8 cellular contexts compared by ENCODE assay signal in genomic region chr19:18292810-18293641, GRCh38. TPM values are rescaled to one million over a fixed set of nuclear protein-coding genes. Genes with fewer than 3 reads are reported as not detected.
DNase-seq lines count a peak whose midpoint lies in the region; ATAC-seq, FAIRE-seq and TF ChIP-seq lines count a peak whose summit lies in the region.

No MANE protein-coding gene starts in this region.

- no peak overlapping the region for H3K9ac ChIP-seq in keratinocyte (ENCODE audit: control insufficient read depth, extremely low read depth, insufficient read depth, low read length)

- POLR2A ChIA-PET in CD4-positive, alpha-beta memory T cell (lab: Charles Lee; ENCODE audit: partially characterized antibody), result interaction anchor here (0.9 to 27.2 kb wide), 5 partner anchors 8 to 126 kb away, joined by 3 to 1691 read pairs (median 516); partner anchors contain the start of genes JUND, LSM4 and SSBP4

- H3K36me3 Mint-ChIP-seq in CD4-positive, alpha-beta memory T cell, result peaks cover 0 to 3% of the 10 kb centered on the region in 2 donors

- DNase-seq in CD4-positive, alpha-beta memory T cell, result no peak
- DNase-seq in HK-2 (ENCODE audit: unreplicated experiment) (peak; percentile 93), SK-MEL-5 (ENCODE audit: low read depth, low spot score) (peak; percentile 53), cerebellar cortex (ENCODE audit: low spot score) (peak; percentile 86), keratinocyte (ENCODE audit: low read depth, low spot score) (no peak)
- no peak for DNase-seq in central memory CD4-positive, alpha-beta T cell

- peak overlapping the region; percentile 74 for H3K4me2 ChIP-seq in keratinocyte (ENCODE audit: control insufficient read depth, extremely low read depth, insufficient read depth, low read depth, low read length)

- H3K27ac Mint-ChIP-seq in CD4-positive, alpha-beta memory T cell, result peak overlapping the region; percentile 79 to 100 (median 100)

- ATAC-seq in HG03439 (IDR thresholded peaks at IDR 0.05; ENCODE audit: unreplicated experiment), result no peak

- H3K9me3 Mint-ChIP-seq in CD4-positive, alpha-beta memory T cell, result peaks cover 0 to 2% (median 0%) of the 10 kb centered on the region in 8 donors

- no peaks in the 10 kb centered on the region for H3K36me3 ChIP-seq in CD4-positive, alpha-beta memory T cell (ENCODE audit: insufficient read depth, low read length)
- H3K36me3 ChIP-seq in keratinocyte (ENCODE audit: control insufficient read depth in 2 of 2, extremely low read depth in 1 of 2, insufficient read depth in 2 of 2, low read length in 2 of 2), result no peaks in the 10 kb centered on the region

- TF ChIP-seq CTCF in keratinocyte (optimal IDR thresholded peaks at IDR 0.05 in 1 of 3, IDR thresholded peaks at IDR 0.05 in 1 of 3, conservative IDR thresholded peaks at IDR 0.05 in 1 of 3; ENCODE audit: extremely low read depth in 1 of 3, insufficient read depth in 2 of 3, low read length in 3 of 3), result no peak

- FAIRE-seq in keratinocyte (lab: Jason Lieb, UNC), result no peak

- H3K27me3 Mint-ChIP-seq in CD4-positive, alpha-beta memory T cell, result no peaks in the 10 kb centered on the region

- H3K79me2 ChIP-seq in keratinocyte (ENCODE audit: control insufficient read depth, insufficient read depth, low read length), result no peaks in the 10 kb centered on the region

- dilution Hi-C loops in keratinocyte (cut with MboI; ENCODE audit: extremely low pct_ligation_motif_present, low sequenced_read_pairs), result no loop called here

- peaks cover 35 to 78% (median 48%) of the 10 kb centered on the region in 4 donors for H3K4me1 Mint-ChIP-seq in CD4-positive, alpha-beta memory T cell

- peaks cover 64% of the 10 kb centered on the region for H3K4me1 ChIP-seq in CD4-positive, alpha-beta memory T cell (ENCODE audit: insufficient read depth, low read length)
- H3K4me1 ChIP-seq in keratinocyte (ENCODE audit: control insufficient read depth, extremely low read depth, insufficient read depth, low read length), result peaks cover 16% of the 10 kb centered on the region

- no peaks in the 10 kb centered on the region for H4K20me1 ChIP-seq in keratinocyte (ENCODE audit: control insufficient read depth, extremely low read depth, insufficient read depth, low read length)

- H3K9me1 ChIP-seq in keratinocyte (ENCODE audit: control insufficient read depth, extremely low read depth, insufficient read depth, low read length), result no peaks in the 10 kb centered on the region

- H3K27me3 ChIP-seq in CD4-positive, alpha-beta memory T cell (ENCODE audit: insufficient read depth, low read length), result no peaks in the 10 kb centered on the region
- H3K27me3 ChIP-seq in keratinocyte (ENCODE audit: control insufficient read depth, extremely low read depth, insufficient read depth, low read length), result no peaks in the 10 kb centered on the region

- peak overlapping the region; percentile 66 to 81 for H3K4me3 ChIP-seq in CD4-positive, alpha-beta memory T cell (ENCODE audit: low read length in 2 of 2)
- peak overlapping the region; percentile 38 to 60 (median 51) for H3K4me3 ChIP-seq in keratinocyte (ENCODE audit: control insufficient read depth in 2 of 3, extremely low read depth in 1 of 3, insufficient read depth in 2 of 3, low read depth in 1 of 3, low read length in 3 of 3)
- peak overlapping the region; percentile 41 to 63 (median 49) for H3K4me3 ChIP-seq in skin epidermis

- CTCF ChIA-PET in CD4-positive, alpha-beta memory T cell (lab: Charles Lee; ENCODE audit: partially characterized antibody), result interaction anchor here (0.6 to 3.4 kb wide), 6 partner anchors 9 to 46 kb away, joined by 3 to 53 read pairs (median 6); partner anchors contain the start of genes JUND and LSM4

- no peaks in the 10 kb centered on the region for H3K9me3 ChIP-seq in CD4-positive, alpha-beta memory T cell (ENCODE audit: control insufficient read depth in 1 of 2, low read length in 2 of 2)
- no peaks in the 10 kb centered on the region for H3K9me3 ChIP-seq in keratinocyte (ENCODE audit: control insufficient read depth, low read depth, low read length)

- intact Hi-C loops in CD4-positive, alpha-beta memory T cell (cut with micrococcal nuclease), result no loop called here

- peak overlapping the region; percentile 98 for H3K27ac ChIP-seq in CD4-positive, alpha-beta memory T cell (ENCODE audit: low read depth, low read length)
- H3K27ac ChIP-seq in keratinocyte (ENCODE audit: control insufficient read depth, insufficient read depth, low read length) (no peak overlapping the region), skin epidermis (peak overlapping the region; percentile 73 to 100 (median 96))

- in situ Hi-C loops in SK-MEL-5 (cut with HindIII; ENCODE audit: low pct_unique_long_range_greater_than_20kb, low sequenced_read_pairs), result no loop called here

- no peak overlapping the region for H2AFZ ChIP-seq in keratinocyte (ENCODE audit: control insufficient read depth, low read length)

- peak overlapping the region; percentile 79 to 95 (median 92) for H3K4me3 Mint-ChIP-seq in CD4-positive, alpha-beta memory T cell

RNA-seq across cellular contexts. Expression of gene JUND, which starts 11.6 kb away (rescaled TPM):
- total RNA-seq in CD4-positive, alpha-beta memory T cell, result 100 to 1,000 TPM; 163 TPM
- polyA plus RNA-seq in CD4-positive, alpha-beta memory T cell, result 100 to 1,000 TPM in 1 of 2 donors, 10 to 100 TPM in 1; 16.5 to 133 TPM
- 21.7 and 29.2 TPM in 2 replicates for total RNA-seq in SK-MEL-5 (2014; rRNA removed; shearing (Covaris generic))
- polyA plus RNA-seq in SK-MEL-5 (2015; cell fraction: cytosol; rRNA removed), result 87.2 and 101 TPM in 2 replicates
- 15.6 and 20.1 TPM in 2 replicates for polyA plus RNA-seq in SK-MEL-5 (2015; cell fraction: nucleus; rRNA removed)
- polyA plus RNA-seq in keratinocyte, result 17.2 to 36.7 TPM (median 20.7 TPM) in 3 replicates
- 36.2 TPM for polyA plus RNA-seq in keratinocyte (2011; ENCODE audit: low read depth)
- polyA plus RNA-seq in keratinocyte (2011; cell fraction: cytosol; rRNA removed), result 13.4 and 56.6 TPM in 2 replicates
- 31.1 and 77.4 TPM in 2 replicates for polyA plus RNA-seq in keratinocyte (2011; cell fraction: nucleus; rRNA removed)
- 25.3 and 35.2 TPM in 2 replicates for polyA plus RNA-seq in keratinocyte (2012; ENCODE audit: low replicate concordance)
- polyA minus RNA-seq in keratinocyte, result 8.8 to 21.5 TPM (median 11.9 TPM) in 3 replicates
- 116 TPM for polyA minus RNA-seq in keratinocyte (2011; cell fraction: cytosol; rRNA and poly(A)+ RNA removed)
- 81.8 and 91.2 TPM in 2 replicates for polyA minus RNA-seq in keratinocyte (2011; cell fraction: nucleus; rRNA and poly(A)+ RNA removed)

RNA-seq across cellular contexts. Expression of gene IQCN, which starts 18.8 kb away (rescaled TPM):
- 1 to 10 TPM; 5.5 to 5.8 TPM for total RNA-seq in CD4-positive, alpha-beta memory T cell
- polyA plus RNA-seq in CD4-positive, alpha-beta memory T cell, result 1 to 10 TPM in 1 of 2 donors, under 1 TPM in 1; 0.13 to 1.8 TPM
- total RNA-seq in SK-MEL-5 (2014; rRNA removed; shearing (Covaris generic)), result 0.08 TPM in 1 of 2 replicates, not detected in the other
- 0.07 TPM in 1 of 2 replicates, not detected in the other for polyA plus RNA-seq in SK-MEL-5 (2015; cell fraction: cytosol; rRNA removed)
- polyA plus RNA-seq in SK-MEL-5 (2015; cell fraction: nucleus; rRNA removed), result 0.53 and 0.83 TPM in 2 replicates
- polyA plus RNA-seq in keratinocyte, result 0.02 to 0.06 TPM in 2 of 3 replicates, not detected in the other
- polyA plus RNA-seq in keratinocyte (2011; ENCODE audit: low read depth), result not detected
- not detected in 2 replicates for polyA plus RNA-seq in keratinocyte (2011; cell fraction: cytosol; rRNA removed)
- 0.69 and 3.8 TPM in 2 replicates for polyA plus RNA-seq in keratinocyte (2011; cell fraction: nucleus; rRNA removed)
- 0.02 and 0.34 TPM in 2 replicates for polyA plus RNA-seq in keratinocyte (2012; ENCODE audit: low replicate concordance)
- polyA minus RNA-seq in keratinocyte, result 0.26 to 0.46 TPM in 2 of 3 replicates, not detected in the other
- polyA minus RNA-seq in keratinocyte (2011; cell fraction: cytosol; rRNA and poly(A)+ RNA removed), result not detected
- 0.84 and 2.8 TPM in 2 replicates for polyA minus RNA-seq in keratinocyte (2011; cell fraction: nucleus; rRNA and poly(A)+ RNA removed)

RNA-seq across cellular contexts. Expression of gene LSM4, which starts 29.9 kb away (rescaled TPM):
- 10 to 100 TPM; 64.2 to 65.0 TPM for total RNA-seq in CD4-positive, alpha-beta memory T cell
- 100 to 1,000 TPM; 121 to 164 TPM for polyA plus RNA-seq in CD4-positive, alpha-beta memory T cell
- 221 and 250 TPM in 2 replicates for total RNA-seq in SK-MEL-5 (2014; rRNA removed; shearing (Covaris generic))
- 308 and 318 TPM in 2 replicates for polyA plus RNA-seq in SK-MEL-5 (2015; cell fraction: cytosol; rRNA removed)
- 83.4 and 96.2 TPM in 2 replicates for polyA plus RNA-seq in SK-MEL-5 (2015; cell fraction: nucleus; rRNA removed)
- 150 to 170 TPM (median 162 TPM) in 3 replicates for polyA plus RNA-seq in keratinocyte
- polyA plus RNA-seq in keratinocyte (2011; ENCODE audit: low read depth), result 50.4 TPM
- 74.7 and 141 TPM in 2 replicates for polyA plus RNA-seq in keratinocyte (2011; cell fraction: cytosol; rRNA removed)
- 41.7 and 45.2 TPM in 2 replicates for polyA plus RNA-seq in keratinocyte (2011; cell fraction: nucleus; rRNA removed)
- 86.5 and 186 TPM in 2 replicates for polyA plus RNA-seq in keratinocyte (2012; ENCODE audit: low replicate concordance)
- polyA minus RNA-seq in keratinocyte, result 30.7 to 49.0 TPM (median 33.8 TPM) in 3 replicates
- 109 TPM for polyA minus RNA-seq in keratinocyte (2011; cell fraction: cytosol; rRNA and poly(A)+ RNA removed)
- polyA minus RNA-seq in keratinocyte (2011; cell fraction: nucleus; rRNA and poly(A)+ RNA removed), result 16.4 and 21.7 TPM in 2 replicates

RNA-seq across cellular contexts. Expression of gene PGPEP1, which starts 47.4 kb away (rescaled TPM):
- 10 to 100 TPM; 46.2 to 49.2 TPM for total RNA-seq in CD4-positive, alpha-beta memory T cell
- polyA plus RNA-seq in CD4-positive, alpha-beta memory T cell, result 1 to 10 TPM; 6.8 to 8.0 TPM
- 8.1 and 10.5 TPM in 2 replicates for total RNA-seq in SK-MEL-5 (2014; rRNA removed; shearing (Covaris generic))
- 8.1 and 16.6 TPM in 2 replicates for polyA plus RNA-seq in SK-MEL-5 (2015; cell fraction: cytosol; rRNA removed)
- polyA plus RNA-seq in SK-MEL-5 (2015; cell fraction: nucleus; rRNA removed), result 18.1 and 24.7 TPM in 2 replicates
- polyA plus RNA-seq in keratinocyte, result 4.8 to 5.8 TPM (median 5.6 TPM) in 3 replicates
- polyA plus RNA-seq in keratinocyte (2011; ENCODE audit: low read depth), result 1.3 TPM
- 4.0 and 4.4 TPM in 2 replicates for polyA plus RNA-seq in keratinocyte (2011; cell fraction: cytosol; rRNA removed)
- polyA plus RNA-seq in keratinocyte (2011; cell fraction: nucleus; rRNA removed), result 9.2 and 10.9 TPM in 2 replicates
- 4.5 and 4.8 TPM in 2 replicates for polyA plus RNA-seq in keratinocyte (2012; ENCODE audit: low replicate concordance)
- polyA minus RNA-seq in keratinocyte, result 8.9 to 13.1 TPM (median 11.7 TPM) in 3 replicates
- 7.5 TPM for polyA minus RNA-seq in keratinocyte (2011; cell fraction: cytosol; rRNA and poly(A)+ RNA removed)
- polyA minus RNA-seq in keratinocyte (2011; cell fraction: nucleus; rRNA and poly(A)+ RNA removed), result 6.7 and 7.3 TPM in 2 replicates

Comparison
In these comparisons a context has a peak if more than half of its experiments do, and no peak if none do; other contexts are left out.
1. DNase-seq: peak in HK-2 (single experiment), SK-MEL-5 (single experiment) and cerebellar cortex (single experiment); none in CD4-positive, alpha-beta memory T cell (0 of 5), keratinocyte (single experiment) and central memory CD4-positive, alpha-beta T cell (single experiment).
2. Peak in every context shown above with its lines, with median percentiles within 50 percentile points of each other: H3K4me3 ChIP-seq.